In genomic region chr4:83118869-83119268, GRCh38 we compare ENCODE assay signal across 19 cellular contexts. TPM values are rescaled to one million over a fixed set of nuclear protein-coding genes. Genes with fewer than 3 reads are reported as not detected.
DNase-seq lines count a peak whose midpoint lies in the region; ATAC-seq and TF ChIP-seq lines count a peak whose summit lies in the region.
"Had no signal": no experiment of that assay in that cellular context is flagged by ENCODE, and none has a peak within 500 bp of the region (broad histone marks: within the 10 kb centered on the region; RNA-seq: fewer than 3 reads in every experiment).

No MANE protein-coding gene starts in this region.

- H3K4me1 Mint-ChIP-seq in endodermal cell, result peaks cover 12% of the 10 kb centered on the region

- no peak overlapping the region for H3K4me3 Mint-ChIP-seq in endodermal cell
- H3K4me3 Mint-ChIP-seq: CD4-positive, CD25-positive, alpha-beta regulatory T cell had no signal

- DNase-seq in DMS153 (lab: John Stamatoyannopoulos, UW) (peak; percentile 8), DMS153 treated with DMSO at 0.1 percent for 48 hours (lab: John Stamatoyannopoulos, UW; ENCODE audit: unreplicated experiment) (no peak), EH (ENCODE audit: low read depth) (peak; percentile 47), fibroblast of gingiva (ENCODE audit: low read depth) (peak; percentile 79), right lobe of liver (no peak), endodermal cell (no peak), putamen (ENCODE audit: low spot score) (no peak)
- DNase-seq: CD4-positive, CD25-positive, alpha-beta regulatory T cell; Karpas-422; MM.1S; NCI-H1105; NCI-H1694 treated with DMSO at 0.1 percent for 48 hours; NCI-H2171 treated with DMSO at 0.1 percent for 48 hours; SHP77 had no signal

- H3K36me3 Mint-ChIP-seq in endodermal cell (ENCODE audit: low read depth), result no peaks in the 10 kb centered on the region
- H3K36me3 Mint-ChIP-seq: CD4-positive, CD25-positive, alpha-beta regulatory T cell had no signal

- no peak for TF ChIP-seq POLR2A in right lobe of liver (IDR thresholded peaks at IDR 0.05)

- H3K4me3 ChIP-seq in neutrophil (ENCODE audit: low read depth in 1 of 2, low read length in 1 of 2) (no peak overlapping the region), right lobe of liver (no peak overlapping the region), endodermal cell (ENCODE audit: low read length) (no peak overlapping the region)
- H3K4me3 ChIP-seq: GM12878, HAP-1 had no signal

- H3K9me3 Mint-ChIP-seq in endodermal cell, result peaks cover 14% of the 10 kb centered on the region
- H3K9me3 Mint-ChIP-seq: CD4-positive, CD25-positive, alpha-beta regulatory T cell had no signal

- H3K9me3 ChIP-seq in neutrophil (no peaks in the 10 kb centered on the region), right lobe of liver (no peaks in the 10 kb centered on the region), endodermal cell (ENCODE audit: control insufficient read depth, low read length) (peaks cover 11% of the 10 kb centered on the region)

- WGBS in right lobe of liver (ENCODE audit: insufficient coverage, low coverage, low lambda C conversion rate, missing lambda C conversion rate), result 43% methylated on average over 2 of the region's 2 CpGs
- WGBS in endodermal cell (ENCODE audit: insufficient coverage in 1 of 2, insufficient read length in 1 of 2), 2 experiments, result 92 to 94% methylated on average over 2 of the region's 2 CpGs

- H3K4me1 ChIP-seq in neutrophil (ENCODE audit: control insufficient read depth in 1 of 2, insufficient read depth in 1 of 2, low read depth in 1 of 2, low read length in 1 of 2) (peaks cover 87 to 97% of the 10 kb centered on the region in 2 experiments), right lobe of liver (no peaks in the 10 kb centered on the region), endodermal cell (ENCODE audit: control insufficient read depth, insufficient read depth, low read length) (no peaks in the 10 kb centered on the region)

- H3K9ac ChIP-seq in endodermal cell (ENCODE audit: extremely low read depth, low read length, poor library complexity, severe bottlenecking), result no peak overlapping the region

- H3K36me3 ChIP-seq in neutrophil, result no peaks in the 10 kb centered on the region
- no peaks in the 10 kb centered on the region for H3K36me3 ChIP-seq in right lobe of liver
- no peaks in the 10 kb centered on the region for H3K36me3 ChIP-seq in endodermal cell (ENCODE audit: control insufficient read depth, insufficient read depth, low read length)
- H3K36me3 ChIP-seq: HAP-1 had no signal

- H3K27me3 ChIP-seq in neutrophil, result no peaks in the 10 kb centered on the region
- no peaks in the 10 kb centered on the region for H3K27me3 ChIP-seq in right lobe of liver
- no peaks in the 10 kb centered on the region for H3K27me3 ChIP-seq in endodermal cell (ENCODE audit: control insufficient read depth, insufficient read depth, low read length, poor library complexity, severe bottlenecking)

- TF ChIP-seq CTCF in neutrophil (IDR thresholded peaks at IDR 0.05) (no peak), right lobe of liver (IDR thresholded peaks at IDR 0.05) (no peak), endodermal cell (conservative IDR thresholded peaks at IDR 0.05) (no peak)

- H3K27ac ChIP-seq in neutrophil, result peak overlapping the region; percentile 42
- no peak overlapping the region for H3K27ac ChIP-seq in right lobe of liver
- no peak overlapping the region for H3K27ac ChIP-seq in endodermal cell (ENCODE audit: low read depth, low read length)
- H3K27ac ChIP-seq: 22Rv1 had no signal

- H3K27ac Mint-ChIP-seq in endodermal cell, result no peak overlapping the region

- intact Hi-C loops in right lobe of liver (cut with DNase I), result no loop called here

- no peaks in the 10 kb centered on the region for H3K27me3 Mint-ChIP-seq in endodermal cell (ENCODE audit: insufficient read depth)

- ATAC-seq in right lobe of liver, result no peak
- ATAC-seq: GM12878, SK-N-SH treated with all-trans-retinoic acid at 6 μM for 48 hours had no signal

RNA-seq across cellular contexts. Expression of gene PLAC8, which starts 4.3 kb away (rescaled TPM):
- 10 to 100 TPM in 4 of 6 experiments, 1 to 10 TPM in 2; 6.0 to 18.9 (median 11.8) TPM for total RNA-seq in right lobe of liver
- total RNA-seq in endodermal cell, result 1 to 10 TPM; 1.8 to 2.6 TPM
- 0.39 TPM for polyA plus RNA-seq in endodermal cell (2013, experiment 1 of 2)
- polyA plus RNA-seq in endodermal cell (2013, experiment 2 of 2), result 2.6 TPM

Comparison
In these comparisons a context has a peak if more than half of its experiments do, and no peak if none do; other contexts are left out.
1. DNase-seq: peak in DMS153 (single experiment), EH (single experiment) and fibroblast of gingiva (single experiment); none in DMS153 treated with DMSO at 0.1 percent for 48 hours (single experiment), right lobe of liver (0 of 3), endodermal cell (single experiment) and putamen (single experiment).